10 cellular contexts compared by ENCODE assay signal in genomic region chr15:43519207-43519606, GRCh38. TPM values are rescaled to one million over a fixed set of nuclear protein-coding genes. Genes with fewer than 3 reads are reported as not detected.
A peak's percentile ranks its signal among the peaks of the same experiment; 100 is the strongest.
DNase-seq lines count a peak whose midpoint lies in the region; ATAC-seq and TF ChIP-seq lines count a peak whose summit lies in the region.
"Had no signal": no experiment of that assay in that cellular context is flagged by ENCODE, and none has a peak within 500 bp of the region (broad histone marks: within the 10 kb centered on the region; RNA-seq: fewer than 3 reads in every experiment).

No MANE protein-coding gene starts in this region.

- H3K36me3 Mint-ChIP-seq in H9 (ENCODE audit: insufficient read depth in 1 of 3, low read depth in 3 of 3) (peaks cover 0 to 4% (median 2%) of the 10 kb centered on the region in 3 experiments; a peak in 3 of 7 replicates), chondrocyte (ENCODE audit: low read depth) (peaks cover 37% of the 10 kb centered on the region)
- no peaks in the 10 kb centered on the region for H3K36me3 Mint-ChIP-seq in natural killer cell treated with Interleukin-12 subunit alpha and Interleukin-12 subunit beta and Interleukin-15 and Interleukin-18, amount 100 ng/mL, for 72 hours

- H3T11ph ChIP-seq in H9 (ENCODE audit: low read length): no peak overlapping the region

- H3K4me3 Mint-ChIP-seq in H9 (peak overlapping the region; percentile 78 to 91), chondrocyte (ENCODE audit: unreplicated experiment) (peak overlapping the region; percentile 99)
- H3K4me3 Mint-ChIP-seq in natural killer cell treated with Interleukin-12 subunit alpha and Interleukin-12 subunit beta and Interleukin-15 and Interleukin-18, amount 100 ng/mL, for 72 hours: peak overlapping the region; percentile 37

- H3K79me2 ChIP-seq in ACC112 (ENCODE audit: control insufficient read depth, insufficient read depth, low read length, unreplicated experiment): peaks cover 19% of the 10 kb centered on the region
- no peaks in the 10 kb centered on the region for H3K79me2 ChIP-seq in H9 (ENCODE audit: insufficient read depth, low read length)

- no peak overlapping the region for H4K8ac ChIP-seq in H9 (replicated peaks; ENCODE audit: insufficient read length, low read depth, low read length)

- H3K4me2 ChIP-seq in H9 (ENCODE audit: insufficient read depth, insufficient read length, low read length): peak overlapping the region; percentile 74

- no peak overlapping the region for H3K9ac ChIP-seq in H9 (ENCODE audit: extremely low read depth, insufficient read length, low read length)

- H3K27me3 ChIP-seq in ACC112 (ENCODE audit: insufficient read depth, low read length): no peaks in the 10 kb centered on the region
- peaks cover 11% of the 10 kb centered on the region; the same call in 1 of the 2 replicates for H3K27me3 ChIP-seq in H9 (ENCODE audit: insufficient read depth, low read length)

- peaks cover 35% of the 10 kb centered on the region for H3K36me3 ChIP-seq in ACC112 (ENCODE audit: insufficient read depth, low read length)

- no peak overlapping the region for H3K14ac ChIP-seq in H9 (ENCODE audit: insufficient read depth, low read length)

- H4K5ac ChIP-seq in H9 (ENCODE audit: insufficient read length, low read depth, low read length): no peak overlapping the region

- H2BK20ac ChIP-seq in H9 (ENCODE audit: low read depth, low read length, poor library complexity, severe bottlenecking): no peak overlapping the region

- H3K9me3 ChIP-seq in H9 (ENCODE audit: control insufficient read depth, low read depth, low read length): no peaks in the 10 kb centered on the region

- H2BK5ac ChIP-seq in H9 (ENCODE audit: insufficient read length, low read length): no peak overlapping the region

- no peak overlapping the region for H3K4ac ChIP-seq in H9 (ENCODE audit: low read depth, low read length)

- no peak overlapping the region for H3K56ac ChIP-seq in H9 (ENCODE audit: insufficient read length, low read depth, low read length)

- H2AK5ac ChIP-seq in H9 (ENCODE audit: insufficient read length, low read length): no peak overlapping the region

- H3K9me3 Mint-ChIP-seq in H9: no peaks in the 10 kb centered on the region; a peak in 1 of 5 replicates
- H3K9me3 Mint-ChIP-seq in chondrocyte (ENCODE audit: low read depth): no peaks in the 10 kb centered on the region
- no peaks in the 10 kb centered on the region for H3K9me3 Mint-ChIP-seq in natural killer cell treated with Interleukin-12 subunit alpha and Interleukin-12 subunit beta and Interleukin-15 and Interleukin-18, amount 100 ng/mL, for 72 hours
- H3K9me3 Mint-ChIP-seq: central memory CD8-positive, alpha-beta T cell had no signal

- no peak overlapping the region for H2AFZ ChIP-seq in ACC112 (ENCODE audit: low read length, unreplicated experiment)
- H2AFZ ChIP-seq in H9 (ENCODE audit: low read length): no peak overlapping the region

- DNase-seq in H9: no peak
- peak; percentile 30 for DNase-seq in chondrocyte (ENCODE audit: low spot score)
- no peak for DNase-seq in natural killer cell treated with Interleukin-12 subunit alpha and Interleukin-12 subunit beta and Interleukin-15 and Interleukin-18, amount 100 ng/mL, for 72 hours (ENCODE audit: low spot score)

- H3K4me1 ChIP-seq in ACC112 (ENCODE audit: control insufficient read depth, insufficient read depth, low read length, unreplicated experiment) (peaks cover 29% of the 10 kb centered on the region), H9 (ENCODE audit: insufficient read depth, low read length) (peaks cover 3% of the 10 kb centered on the region; the same call in 1 of the 2 replicates)

- H3K23me2 ChIP-seq in H9 (ENCODE audit: insufficient read length, low read depth, low read length, poor library complexity, severe bottlenecking): peaks cover 17% of the 10 kb centered on the region

- H3K4me1 Mint-ChIP-seq in H9 (peaks cover 37 to 49% of the 10 kb centered on the region in 2 experiments), chondrocyte (ENCODE audit: low read depth) (peaks cover 43% of the 10 kb centered on the region)
- peaks cover 4 to 18% of the 10 kb centered on the region in 2 donors for H3K4me1 Mint-ChIP-seq in natural killer cell treated with Interleukin-12 subunit alpha and Interleukin-12 subunit beta and Interleukin-15 and Interleukin-18, amount 100 ng/mL, for 72 hours (ENCODE audit: low read depth in 2 of 2)
- H3K4me1 Mint-ChIP-seq: central memory CD8-positive, alpha-beta T cell had no signal

- no peak overlapping the region for H3K23ac ChIP-seq in H9 (ENCODE audit: insufficient read length, low read depth, low read length)

- no peaks in the 10 kb centered on the region for H3K79me1 ChIP-seq in H9 (ENCODE audit: insufficient read depth, low read depth, low read length, poor library complexity, severe bottlenecking)

- H4K20me1 ChIP-seq in H9 (ENCODE audit: control insufficient read depth, insufficient read depth, insufficient read length): no peaks in the 10 kb centered on the region

- no peak overlapping the region for H2BK120ac ChIP-seq in H9 (ENCODE audit: low read depth, low read length, poor library complexity, severe bottlenecking)

- H3K27ac Mint-ChIP-seq in H9 (0 out of 7 replicates have a peak overlapping the region, but pooled peaks of 1 of the 3 experiments have one; percentile 6), chondrocyte (ENCODE audit: unreplicated experiment) (peak overlapping the region; percentile 91)
- H3K27ac Mint-ChIP-seq in natural killer cell treated with Interleukin-12 subunit alpha and Interleukin-12 subunit beta and Interleukin-15 and Interleukin-18, amount 100 ng/mL, for 72 hours: peak overlapping the region in 1 of 2 donors; percentile 42

- no peak overlapping the region for H3K27ac ChIP-seq in ACC112 (ENCODE audit: low read depth, low read length)
- H3K27ac ChIP-seq in H9 (ENCODE audit: insufficient read length, low read depth, low read length): no peak overlapping the region
- H3K27ac ChIP-seq: HL-60 had no signal

- no peak overlapping the region for H3K18ac ChIP-seq in H9 (ENCODE audit: insufficient read length, low read depth, low read length)

- H3K27me3 Mint-ChIP-seq in H9 (ENCODE audit: low read depth): peaks cover 90% of the 10 kb centered on the region
- no peaks in the 10 kb centered on the region for H3K27me3 Mint-ChIP-seq in chondrocyte (ENCODE audit: low read depth)
- H3K27me3 Mint-ChIP-seq in natural killer cell treated with Interleukin-12 subunit alpha and Interleukin-12 subunit beta and Interleukin-15 and Interleukin-18, amount 100 ng/mL, for 72 hours: peaks cover 28 to 42% of the 10 kb centered on the region in 2 donors

- peak overlapping the region; percentile 99; the same call in 1 of the 2 replicates for H3K4me3 ChIP-seq in ACC112 (ENCODE audit: low read depth, low read length)

- TF ChIP-seq CTCF in H9 (conservative IDR thresholded peaks at IDR 0.05) (no peak), chondrocyte (IDR thresholded peaks at IDR 0.05) (no peak)

- WGBS in H9 (ENCODE audit: extremely low coverage, insufficient read length, low lambda C conversion rate): no CpG with 5 or more reads among the region's 3 CpGs

- H4K91ac ChIP-seq in H9 (ENCODE audit: insufficient read length, low read depth, low read length): no peak overlapping the region

- no peak overlapping the region for H2BK12ac ChIP-seq in H9 (ENCODE audit: insufficient read length, low read depth, low read length)

- no peak overlapping the region for H2BK15ac ChIP-seq in H9 (ENCODE audit: low read depth, low read length)

- ATAC-seq in natural killer cell treated with Interleukin-12 subunit alpha and Interleukin-12 subunit beta and Interleukin-15 and Interleukin-18, amount 100 ng/mL, for 72 hours: no peak
- ATAC-seq in GM21717 (IDR thresholded peaks at IDR 0.05; ENCODE audit: unreplicated experiment) (no peak), GM19324 (IDR thresholded peaks at IDR 0.05; ENCODE audit: low FRiP score, unreplicated experiment) (no peak), HG02884 (IDR thresholded peaks at IDR 0.05; ENCODE audit: unreplicated experiment) (no peak), GM19455 (IDR thresholded peaks at IDR 0.05; ENCODE audit: unreplicated experiment) (no peak)

RNA-seq across cellular contexts. Expression of gene MAP1A, which starts 1.8 kb away (rescaled TPM):
- total RNA-seq in H9 (2021) (2.5 TPM in 2 replicates), chondrocyte (95.3 to 99.9 TPM (median 96.3 TPM) in 3 replicates)
- total RNA-seq in natural killer cell treated with Interleukin-12 subunit alpha and Interleukin-12 subunit beta and Interleukin-15 and Interleukin-18, amount 100 ng/mL, for 72 hours: 1 to 10 TPM in 1 of 2 donors, under 1 TPM in 1; 0.24 to 1.2 TPM

RNA-seq across cellular contexts. Expression of gene TP53BP1, which starts 26.3 kb away (rescaled TPM):
- total RNA-seq in H9 (2021): 74.5 and 81.5 TPM in 2 replicates
- total RNA-seq in chondrocyte: 44.8 to 71.1 TPM (median 45.6 TPM) in 3 replicates
- 10 to 100 TPM; 27.8 to 46.7 TPM for total RNA-seq in natural killer cell treated with Interleukin-12 subunit alpha and Interleukin-12 subunit beta and Interleukin-15 and Interleukin-18, amount 100 ng/mL, for 72 hours

Comparison
In these comparisons a context has a peak if more than half of its experiments do, and no peak if none do; other contexts are left out.
1. H3K4me3 Mint-ChIP-seq: peak in every context shown above with its lines; median percentile 99 in chondrocyte; 84 in H9; 37 in natural killer cell treated with Interleukin-12 subunit alpha and Interleukin-12 subunit beta and Interleukin-15 and Interleukin-18, amount 100 ng/mL, for 72 hours.
2. RNA of gene MAP1A, which starts 1.8 kb away (total RNA-seq): 95.3 to 99.9 TPM in chondrocyte; 2.5 TPM in H9 and 0.24 to 1.2 TPM in natural killer cell treated with Interleukin-12 subunit alpha and Interleukin-12 subunit beta and Interleukin-15 and Interleukin-18, amount 100 ng/mL, for 72 hours; every median in the first group is over 10 times any median in the second.